Comparison of ENCODE assay signal across 8 cellular contexts in the genomic region with DNA sequence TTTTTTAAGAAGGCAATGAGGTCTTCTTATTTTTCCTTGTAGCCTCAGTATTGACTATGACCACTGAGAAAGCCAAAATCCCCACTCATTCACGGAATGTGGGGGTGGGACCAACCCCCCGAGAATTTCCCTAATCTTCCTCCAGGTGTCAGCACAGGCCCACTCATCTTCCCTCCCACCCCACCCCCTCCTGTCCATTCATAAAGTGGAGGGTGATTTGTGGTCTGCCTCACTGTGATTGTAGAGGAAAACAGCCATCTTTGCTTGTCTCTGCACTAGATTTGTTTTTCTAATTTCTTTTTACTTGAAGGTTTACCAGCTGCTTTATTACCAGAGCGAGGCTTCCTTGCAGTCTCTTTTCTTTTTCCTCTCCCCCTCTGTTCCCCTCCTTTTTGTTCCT.
DNase-seq lines count a peak whose midpoint lies in the region; ATAC-seq, FAIRE-seq and TF ChIP-seq lines count a peak whose summit lies in the region.

No MANE protein-coding gene starts in this region.

- no peak for ATAC-seq in lung (ENCODE audit: insufficient read depth, low FRiP score)
- ATAC-seq in upper lobe of right lung: peak; percentile 54
- no peak for ATAC-seq in GM18505 (IDR thresholded peaks at IDR 0.05; ENCODE audit: unreplicated experiment)

- H3K4me3 ChIP-seq in bronchial epithelial cell (ENCODE audit: low read depth, low read length) (no peak overlapping the region), lung (no peak overlapping the region), upper lobe of right lung (no peak overlapping the region)

- H3K36me3 ChIP-seq in bronchial epithelial cell (ENCODE audit: control insufficient read depth, insufficient read depth, low read length) (no peaks in the 10 kb centered on the region), lung (ENCODE audit: control insufficient read depth in 2 of 2, insufficient read depth in 2 of 2, low read length in 2 of 2) (no peaks in the 10 kb centered on the region), upper lobe of right lung (no peaks in the 10 kb centered on the region)

- peaks cover 0 to 5% of the 10 kb centered on the region in 2 donors for H3K4me1 ChIP-seq in lung (ENCODE audit: control insufficient read depth in 2 of 2, insufficient read depth in 2 of 2, low read length in 2 of 2)
- peaks cover 38% of the 10 kb centered on the region for H3K4me1 ChIP-seq in upper lobe of right lung

- FAIRE-seq in bronchial epithelial cell (lab: Jason Lieb, UNC): no peak

- no peaks in the 10 kb centered on the region for H3K9me3 ChIP-seq in lung (ENCODE audit: control insufficient read depth in 2 of 2, insufficient read depth in 1 of 2, low read length in 1 of 2)
- H3K9me3 ChIP-seq in upper lobe of right lung: no peaks in the 10 kb centered on the region

- peaks cover 2% of the 10 kb centered on the region for H3K27me3 ChIP-seq in bronchial epithelial cell (ENCODE audit: control insufficient read depth, insufficient read depth, low read length)
- H3K27me3 ChIP-seq in lung (ENCODE audit: control insufficient read depth, insufficient read depth): no peaks in the 10 kb centered on the region
- no peaks in the 10 kb centered on the region for H3K27me3 ChIP-seq in upper lobe of right lung

- TF ChIP-seq POLR2A in GM18505 (IDR thresholded peaks at IDR 0.05; ENCODE audit: borderline replicate concordance, extremely low read depth, insufficient read depth, insufficient read length): no peak

- WGBS in lung, 2 donors: 10 to 22% methylated on average over 3 of the region's 3 CpGs

- H3K27ac ChIP-seq in lung (ENCODE audit: low read depth in 1 of 2, low read length in 1 of 2) (no peak overlapping the region), upper lobe of right lung (no peak overlapping the region)

- DNase-seq in DMS53 (lab: John Stamatoyannopoulos, UW): peak; percentile 65
- DNase-seq in DMS53 treated with DMSO at 0.1 percent for 48 hours (lab: John Stamatoyannopoulos, UW; ENCODE audit: unreplicated experiment): no peak
- DNase-seq in HK-2 (ENCODE audit: unreplicated experiment): peak; percentile 16
- DNase-seq in SK-MEL-5 (ENCODE audit: low read depth, low spot score): peak; percentile 63
- DNase-seq in bronchial epithelial cell (ENCODE audit: low read depth): no peak
- no peak for DNase-seq in lung (ENCODE audit: low spot score)
- DNase-seq in upper lobe of right lung: no peak

- peak; percentile 2 for TF ChIP-seq CTCF in bronchial epithelial cell (IDR thresholded peaks at IDR 0.05; ENCODE audit: insufficient read depth, low read length, severe bottlenecking)
- peak; percentile 5 for TF ChIP-seq CTCF in lung (IDR thresholded peaks at IDR 0.05; ENCODE audit: control extremely low read depth, extremely low read depth)
- TF ChIP-seq CTCF in upper lobe of right lung (IDR thresholded peaks at IDR 0.05): peak; percentile 57

- in situ Hi-C loops in SK-MEL-5 (cut with HindIII; ENCODE audit: low pct_unique_long_range_greater_than_20kb, low sequenced_read_pairs): no loop called here

- intact Hi-C loops in upper lobe of right lung (cut with DNase I): no loop called here

Comparison
In these comparisons a context has a peak if more than half of its experiments do, and no peak if none do; other contexts are left out.
1. DNase-seq: peak in DMS53 (single experiment), HK-2 (single experiment) and SK-MEL-5 (single experiment); none in DMS53 treated with DMSO at 0.1 percent for 48 hours (single experiment), bronchial epithelial cell (single experiment), lung (single experiment) and upper lobe of right lung (single experiment).
2. CTCF ChIP-seq: peak in every context shown above with its lines; median percentile 57 in upper lobe of right lung; 5 in lung; 2 in bronchial epithelial cell.